In genomic region chr12:86228656-86229055, GRCh38 we compare ENCODE assay signal across 23 cellular contexts. TPM values are rescaled to one million over a fixed set of nuclear protein-coding genes. Genes with fewer than 3 reads are reported as not detected.
DNase-seq lines count a peak whose midpoint lies in the region; ATAC-seq, FAIRE-seq and TF ChIP-seq lines count a peak whose summit lies in the region.
"Had no signal": no experiment of that assay in that cellular context is flagged by ENCODE, and none has a peak within 500 bp of the region (broad histone marks: within the 10 kb centered on the region; RNA-seq: fewer than 3 reads in every experiment).

No MANE protein-coding gene starts in this region.

- no peak for TF ChIP-seq POLR2A in endothelial cell of umbilical vein (IDR thresholded peaks at IDR 0.05; ENCODE audit: low read depth, low read length)

- H3K4me3 ChIP-seq in endothelial cell of umbilical vein (replicated peaks in 1 of 3; ENCODE audit: insufficient read depth in 1 of 3, low read depth in 1 of 3, low read length in 3 of 3), result no peak overlapping the region
- no peak overlapping the region for H3K4me3 ChIP-seq in lower lobe of right lung

- no peaks in the 10 kb centered on the region for H3K79me2 ChIP-seq in endothelial cell of umbilical vein (ENCODE audit: control insufficient read depth, insufficient read depth, low read length)

- dilution Hi-C loops in endothelial cell of umbilical vein (cut with MboI; ENCODE audit: extremely low pct_ligation_motif_present, low sequenced_read_pairs), result no loop called here

- DNase-seq in DMS53 (lab: John Stamatoyannopoulos, UW) (peak; percentile 17), DMS53 treated with DMSO at 0.1 percent for 48 hours (lab: John Stamatoyannopoulos, UW; ENCODE audit: unreplicated experiment) (no peak), endothelial cell of umbilical vein (ENCODE audit: low read depth, low spot score) (peak; percentile 17), kidney tubule cell (ENCODE audit: low spot score) (peak; percentile 9), substantia nigra (lab: John Stamatoyannopoulos, UW) (no peak), lower lobe of right lung (no peak), MV-4-11 (lab: John Stamatoyannopoulos, UW) (no peak)
- DNase-seq: ACHN; CD4-positive, CD25-positive, alpha-beta regulatory T cell; GOT3; NCI-H1092; NCI-H1417 treated with DMSO at 0.1 percent for 48 hours; NCI-H1694 treated with DMSO at 0.1 percent for 48 hours; NCI-H2081; NCI-H774; SK-N-SH had no signal

- peak overlapping the region; percentile 59 for H3K4me2 ChIP-seq in endothelial cell of umbilical vein (ENCODE audit: insufficient read depth, low read length)
- H3K4me2 ChIP-seq: SK-N-SH had no signal

- H3K27ac ChIP-seq in endothelial cell of umbilical vein (ENCODE audit: insufficient read depth, low read depth, low read length) (no peak overlapping the region), substantia nigra (ENCODE audit: low read depth, low read length, poor library complexity, severe bottlenecking) (no peak overlapping the region), lower lobe of right lung (no peak overlapping the region)
- H3K27ac ChIP-seq: 22Rv1, HL-60 had no signal

- POLR2A ChIA-PET in endothelial cell of umbilical vein (lab: Charles Lee), result no interaction called here

- H3K36me3 ChIP-seq in endothelial cell of umbilical vein (ENCODE audit: control insufficient read depth in 2 of 2, extremely low read depth in 1 of 2, insufficient read depth in 2 of 2, low read length in 2 of 2) (no peaks in the 10 kb centered on the region), lower lobe of right lung (no peaks in the 10 kb centered on the region)

- no TSS peak for BruUV-seq in endothelial cell of umbilical vein (replicated peaks; lab: Mats Ljungman, UMichigan)

- H3K4me1 ChIP-seq in endothelial cell of umbilical vein (ENCODE audit: control insufficient read depth, extremely low read depth, insufficient read depth, low read length), result peaks cover 32% of the 10 kb centered on the region
- H3K4me1 ChIP-seq in lower lobe of right lung, result no peaks in the 10 kb centered on the region

- no peaks in the 10 kb centered on the region for H4K20me1 ChIP-seq in endothelial cell of umbilical vein (replicated peaks; ENCODE audit: control insufficient read depth, extremely low read depth, insufficient read depth, low read length)

- intact Hi-C loops in endothelial cell of umbilical vein (cut with micrococcal nuclease), result no loop called here
- intact Hi-C loops in lower lobe of right lung (cut with DNase I), result no loop called here

- CTCF ChIA-PET in endothelial cell of umbilical vein (lab: Charles Lee), result no interaction called here

- no peak for FAIRE-seq in endothelial cell of umbilical vein (lab: Jason Lieb, UNC)
- FAIRE-seq: D721Med, G401.6 had no signal

- H2AFZ ChIP-seq in endothelial cell of umbilical vein (ENCODE audit: low read depth, low read length), result no peak overlapping the region

- H3K27me3 ChIP-seq in endothelial cell of umbilical vein (ENCODE audit: control insufficient read depth in 2 of 2, insufficient read depth in 2 of 2, low read length in 2 of 2) (no peaks in the 10 kb centered on the region), lower lobe of right lung (ENCODE audit: low read depth) (no peaks in the 10 kb centered on the region)

- TF ChIP-seq CTCF in endothelial cell of umbilical vein (IDR thresholded peaks at IDR 0.05; ENCODE audit: extremely low read depth in 1 of 2, insufficient read depth in 1 of 2, low read depth in 1 of 2, low read length in 2 of 2) (no peak), lower lobe of right lung (IDR thresholded peaks at IDR 0.05) (no peak)

- ATAC-seq in lower lobe of right lung (no peak), GM21717 (IDR thresholded peaks at IDR 0.05; ENCODE audit: unreplicated experiment) (no peak)
- ATAC-seq: HCT116 had no signal

- no peaks in the 10 kb centered on the region for H3K9me1 ChIP-seq in endothelial cell of umbilical vein (replicated peaks; ENCODE audit: control insufficient read depth, extremely low read depth, insufficient read depth, low read length)

- H3K9me3 ChIP-seq in endothelial cell of umbilical vein (replicated peaks; ENCODE audit: control insufficient read depth, insufficient read depth, low read length) (no peaks in the 10 kb centered on the region), lower lobe of right lung (no peaks in the 10 kb centered on the region)
- H3K9me3 ChIP-seq: SK-N-SH had no signal

- H3K9ac ChIP-seq in endothelial cell of umbilical vein (replicated peaks; ENCODE audit: extremely low read depth, insufficient read depth, low read length), result no peak overlapping the region
- H3K9ac ChIP-seq: SK-N-SH had no signal

TF ChIP-seq in endothelial cell of umbilical vein, 7 proteins besides CTCF, POLR2A, EP300 and RAD21:
- TF ChIP-seq JUN (IDR thresholded peaks at IDR 0.05; ENCODE audit: borderline replicate concordance, insufficient read depth, insufficient read length, low read depth) (no peak), POLR2AphosphoS5 (IDR thresholded peaks at IDR 0.05; ENCODE audit: insufficient read depth, low read depth, low read length) (no peak), MYC (IDR thresholded peaks at IDR 0.05; ENCODE audit: low read depth, low read length) (no peak), EZH2 (IDR thresholded peaks at IDR 0.05; ENCODE audit: borderline replicate concordance, low read depth, low read length, severe bottlenecking) (no peak), FOS (IDR thresholded peaks at IDR 0.05; ENCODE audit: borderline replicate concordance, insufficient read depth, low read length) (no peak), MAX (IDR thresholded peaks at IDR 0.05; ENCODE audit: insufficient read depth, insufficient read length) (no peak), GATA2 (IDR thresholded peaks at IDR 0.05; ENCODE audit: insufficient read depth, insufficient read length, low read depth, low read length) (no peak)

RNA-seq across cellular contexts. Expression of gene MGAT4C, which starts 27.5 kb away (rescaled TPM):
- total RNA-seq in endothelial cell of umbilical vein (not detected in 2 replicates), lower lobe of right lung (0.21 TPM)
- polyA plus RNA-seq in endothelial cell of umbilical vein, result not detected in 2 replicates
- polyA plus RNA-seq in endothelial cell of umbilical vein (2011; cell fraction: cytosol; rRNA removed), result not detected in 2 replicates
- polyA plus RNA-seq in endothelial cell of umbilical vein (2011; cell fraction: nucleus; rRNA removed), result not detected in 2 replicates
- not detected in 2 replicates for polyA plus RNA-seq in endothelial cell of umbilical vein (2012)
- not detected in 2 replicates for polyA minus RNA-seq in endothelial cell of umbilical vein
- polyA minus RNA-seq in endothelial cell of umbilical vein (2011; cell fraction: cytosol; rRNA and poly(A)+ RNA removed), result not detected
- polyA minus RNA-seq in endothelial cell of umbilical vein (2011; cell fraction: nucleus; rRNA and poly(A)+ RNA removed), result under 0.01 TPM in 1 of 2 replicates, not detected in the other
- total RNA-seq: CD4-positive, CD25-positive, alpha-beta regulatory T cell had no signal
- polyA plus RNA-seq: BJ; CD4-positive, CD25-positive, alpha-beta regulatory T cell had no signal

Comparison
In these comparisons a context has a peak if more than half of its experiments do, and no peak if none do; other contexts are left out.
1. DNase-seq: peak in DMS53 (single experiment), endothelial cell of umbilical vein (single experiment) and kidney tubule cell (single experiment); none in DMS53 treated with DMSO at 0.1 percent for 48 hours (single experiment), substantia nigra (0 of 49), lower lobe of right lung (single experiment) and MV-4-11 (single experiment).